Comparison of ENCODE assay signal across 18 cellular contexts in genomic region chr6:15714658-15715057, GRCh38.
"Had no signal": no experiment of that assay in that cellular context is flagged by ENCODE, and none has a peak within 500 bp of the region (broad histone marks: within the 10 kb centered on the region; RNA-seq: fewer than 3 reads in every experiment).

No MANE protein-coding gene starts in this region.

- H3K9me3 Mint-ChIP-seq: natural killer cell treated with Interleukin-12 subunit alpha and Interleukin-12 subunit beta and Interleukin-15 and Interleukin-18, amount 100 ng/mL, for 72 hours had no signal

- ATAC-seq: natural killer cell treated with Interleukin-12 subunit alpha and Interleukin-12 subunit beta and Interleukin-15 and Interleukin-18, amount 100 ng/mL, for 72 hours had no signal

- H3K36me3 Mint-ChIP-seq: natural killer cell treated with Interleukin-12 subunit alpha and Interleukin-12 subunit beta and Interleukin-15 and Interleukin-18, amount 100 ng/mL, for 72 hours had no signal

- H3K27me3 ChIP-seq: breast epithelium, heart right ventricle, spleen, thyroid gland had no signal

- H3K4me3 ChIP-seq: breast epithelium, coronary artery, heart right ventricle, spleen, thyroid gland had no signal

- DNase-seq: activated CD4-positive, alpha-beta T cell treated with anti-CD3 and anti-CD28 coated beads for 1 hour; activated naive CD4-positive, alpha-beta T cell treated with Interleukin-2 at 50 U/mL for 16 hours; amniotic stem cell; cerebellar nuclear complex; heart right ventricle; islet precursor cell; left cardiac atrium; spleen; stimulated activated CD4-positive, alpha-beta T cell treated with anti-CD3 and anti-CD28 coated beads, Interleukin-4, amount 100 ng/mL, for 1 hour; stimulated activated naive CD4-positive, alpha-beta T cell treated with Interleukin-2 at 50 U/mL for 16 hours; substantia nigra; T-helper 9 cell; thyroid gland had no signal

- H3K4me1 ChIP-seq: breast epithelium, spleen, thyroid gland had no signal

- H3K27ac ChIP-seq: breast epithelium, coronary artery, heart right ventricle, spleen, thyroid gland had no signal

- H3K27ac Mint-ChIP-seq: memory B cell; natural killer cell treated with Interleukin-12 subunit alpha and Interleukin-12 subunit beta and Interleukin-15 and Interleukin-18, amount 100 ng/mL, for 72 hours; progenitor cell of endocrine pancreas had no signal

- H3K9me3 ChIP-seq: breast epithelium, thyroid gland had no signal

- H3K4me3 Mint-ChIP-seq: memory B cell; natural killer cell treated with Interleukin-12 subunit alpha and Interleukin-12 subunit beta and Interleukin-15 and Interleukin-18, amount 100 ng/mL, for 72 hours had no signal

- H3K36me3 ChIP-seq: breast epithelium, heart right ventricle, spleen, thyroid gland had no signal

- H3K4me1 Mint-ChIP-seq: memory B cell had no signal
